In the genomic region with DNA sequence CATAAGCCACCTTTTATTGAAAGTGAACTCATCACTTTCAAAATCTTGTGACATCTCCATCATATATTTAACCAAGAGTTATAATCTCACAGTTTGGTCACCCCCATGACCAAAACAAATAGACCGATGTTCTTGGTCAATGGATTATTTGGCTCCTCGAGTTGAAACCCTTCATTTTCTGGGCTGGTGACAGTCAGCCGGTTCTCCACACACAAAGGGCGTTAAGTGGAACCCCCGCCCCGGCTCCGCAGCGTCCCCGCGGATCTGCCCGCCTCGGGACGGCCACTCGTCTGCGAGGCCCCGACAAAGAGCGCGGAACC, we compare ENCODE assay signal across 7 cellular contexts. TPM values are rescaled to one million over a fixed set of nuclear protein-coding genes. Genes with fewer than 3 reads are reported as not detected.
DNase-seq lines count a peak whose midpoint lies in the region; ATAC-seq and TF ChIP-seq lines count a peak whose summit lies in the region.

No MANE protein-coding gene starts in this region.

- H4K20me1 ChIP-seq in HCT116 (ENCODE audit: insufficient read depth): no peaks in the 10 kb centered on the region; the same call in 1 of the 2 replicates
- H4K20me1 ChIP-seq in hepatocyte (ENCODE audit: insufficient read depth, poor library complexity, severe bottlenecking): peaks cover 26% of the 10 kb centered on the region

- H3K9me3 ChIP-seq in HCT116 (ENCODE audit: control insufficient read depth in 1 of 2, insufficient read depth in 1 of 2, low read depth in 1 of 2, low read length in 2 of 2) (no peaks in the 10 kb centered on the region), hepatocyte (ENCODE audit: low read depth) (no peaks in the 10 kb centered on the region), spleen (no peaks in the 10 kb centered on the region)

- TF ChIP-seq POLR2A in HCT116 (IDR thresholded peaks at IDR 0.05; ENCODE audit: borderline replicate concordance, extremely low read depth, insufficient read depth, insufficient read length): no peak
- no peak for TF ChIP-seq POLR2A in spleen (IDR thresholded peaks at IDR 0.05)

- peak overlapping the region; percentile 71 to 80 for H3K4me3 ChIP-seq in HCT116 (replicated peaks in 1 of 2; ENCODE audit: low read depth in 1 of 2, low read length in 2 of 2)
- peak overlapping the region; percentile 87 for H3K4me3 ChIP-seq in hepatocyte
- peak overlapping the region; percentile 83 to 96 (median 84) for H3K4me3 ChIP-seq in spleen

- H2AFZ ChIP-seq in HCT116 (ENCODE audit: low read depth, low read length, poor library complexity, severe bottlenecking) (no peak overlapping the region), hepatocyte (no peak overlapping the region)

- no peak overlapping the region for H3K27ac Mint-ChIP-seq in WTC11

- H3K4me1 ChIP-seq in HCT116 (ENCODE audit: control insufficient read depth in 1 of 2, insufficient read depth in 2 of 2, low read length in 2 of 2) (peaks cover 5 to 17% of the 10 kb centered on the region in 2 experiments; a peak in 3 of 4 replicates), hepatocyte (ENCODE audit: insufficient read depth) (peaks cover 40% of the 10 kb centered on the region), spleen (peaks cover 3 to 60% (median 50%) of the 10 kb centered on the region in 6 donors)

- no peak for TF ChIP-seq RAD21 in HCT116 (IDR thresholded peaks at IDR 0.05; ENCODE audit: low read depth)

- no peaks in the 10 kb centered on the region; the same call in 1 of the 2 replicates for H3K36me3 Mint-ChIP-seq in WTC11

- H3K27me3 ChIP-seq in HCT116 (ENCODE audit: insufficient read depth, low read length): no peaks in the 10 kb centered on the region
- no peaks in the 10 kb centered on the region for H3K27me3 ChIP-seq in hepatocyte
- H3K27me3 ChIP-seq in spleen (replicated peaks in 1 of 7): no peaks in the 10 kb centered on the region

- H3K4me2 ChIP-seq in HCT116 (ENCODE audit: low read length) (peak overlapping the region; percentile 72), hepatocyte (peak overlapping the region; percentile 86)

- POLR2A ChIA-PET in HCT116 (lab: Charles Lee): no interaction called here
- POLR2A ChIA-PET in WTC11 (lab: Charles Lee): no interaction called here

- peaks cover 19% of the 10 kb centered on the region for H3K4me1 Mint-ChIP-seq in WTC11

- no peak for DNase-seq in HCT116 (ENCODE audit: low read depth, low spot score)
- DNase-seq in WTC11 (ENCODE audit: low spot score): no peak
- DNase-seq in hepatocyte (ENCODE audit: low spot score): no peak
- DNase-seq in spleen: no peak
- no peak for DNase-seq in NCI-H1048 (lab: John Stamatoyannopoulos, UW)

- no peaks in the 10 kb centered on the region for H3K9me3 Mint-ChIP-seq in WTC11

- no peaks in the 10 kb centered on the region for H3K9me2 ChIP-seq in HCT116 (ENCODE audit: insufficient read depth)
- H3K9me2 ChIP-seq in hepatocyte (replicated peaks; ENCODE audit: insufficient read depth): no peaks in the 10 kb centered on the region

- peak overlapping the region; percentile 79 for H3K4me3 Mint-ChIP-seq in WTC11

- H3K9ac ChIP-seq in HCT116 (ENCODE audit: low read length): peak overlapping the region; percentile 90

- peaks cover 7% of the 10 kb centered on the region for H3K27me3 Mint-ChIP-seq in WTC11 (ENCODE audit: low read depth)

- ATAC-seq in HCT116 (no peak), WTC11 (no peak), HG03135 (IDR thresholded peaks at IDR 0.05; ENCODE audit: unreplicated experiment) (no peak), GM21367 (IDR thresholded peaks at IDR 0.05; ENCODE audit: unreplicated experiment) (no peak)

- peaks cover 52% of the 10 kb centered on the region for H3K79me2 ChIP-seq in HCT116 (ENCODE audit: insufficient read depth, low read length)
- H3K79me2 ChIP-seq in hepatocyte: peaks cover 49% of the 10 kb centered on the region

- no TSS peak for BruUV-seq in HCT116 (replicated peaks; lab: Mats Ljungman, UMichigan)

- TF ChIP-seq CTCF in HCT116 (IDR thresholded peaks at IDR 0.05 in 2 of 3, conservative IDR thresholded peaks at IDR 0.05 in 1 of 3; ENCODE audit: borderline replicate concordance in 1 of 3, insufficient read depth in 1 of 3, low read depth in 2 of 3, low read length in 2 of 3): no peak
- TF ChIP-seq CTCF in WTC11 (IDR thresholded peaks at IDR 0.05): no peak
- no peak for TF ChIP-seq CTCF in hepatocyte (IDR thresholded peaks at IDR 0.05; ENCODE audit: poor library complexity)
- TF ChIP-seq CTCF in spleen (IDR thresholded peaks at IDR 0.05 in 8 of 11, conservative IDR thresholded peaks at IDR 0.05 in 3 of 11): no peak

- RAD21 ChIA-PET in HCT116 (lab: Charles Lee; ENCODE audit: low non-redundant PET in 1 of 2, low total read pairs in 2 of 2, uncharacterized antibody in 2 of 2, unreplicated experiment in 2 of 2): no interaction called here

- H3K27ac ChIP-seq in HCT116 (ENCODE audit: low read depth, low read length): peak overlapping the region; percentile 80
- H3K27ac ChIP-seq in hepatocyte: peak overlapping the region; percentile 97
- H3K27ac ChIP-seq in spleen: peak overlapping the region; percentile 64 to 95 (median 92)

- H3K36me3 ChIP-seq in HCT116 (ENCODE audit: control insufficient read depth in 1 of 2, insufficient read depth in 2 of 2, low read length in 2 of 2) (no peaks in the 10 kb centered on the region), hepatocyte (replicated peaks; ENCODE audit: insufficient read depth, low read depth) (no peaks in the 10 kb centered on the region), spleen (no peaks in the 10 kb centered on the region)

- CTCF ChIA-PET in HCT116 (lab: Charles Lee) (no interaction called here), WTC11 (lab: Charles Lee) (interaction anchor here (1.0 kb wide), 1 partner anchor 35 kb away, joined by 4 read pairs; no protein-coding TSS in a partner anchor)

- WGBS in hepatocyte (ENCODE audit: low lambda C conversion rate, missing lambda C conversion rate): 2% methylated on average over 18 of the region's 18 CpGs
- WGBS in spleen, 5 donors: 1% methylated on average over 16 to 18 of the region's 18 CpGs

- intact Hi-C loops in HCT116 (cut with micrococcal nuclease) (no loop called here), spleen (cut with DNase I; ENCODE audit: low total_unique reads) (no loop called here)

TF ChIP-seq in HCT116, 20 proteins besides CTCF, POLR2A, EP300 and RAD21:
- no peak for TF ChIP-seq SIN3A (IDR thresholded peaks at IDR 0.05; ENCODE audit: low read depth)
- TF ChIP-seq YY1 (IDR thresholded peaks at IDR 0.05; ENCODE audit: extremely low read depth, insufficient replicate concordance, low read depth, low read length): no peak
- no peak for TF ChIP-seq MAX (IDR thresholded peaks at IDR 0.05)
- no peak for TF ChIP-seq CBX3 (IDR thresholded peaks at IDR 0.05; ENCODE audit: low read depth)
- TF ChIP-seq SRF (IDR thresholded peaks at IDR 0.05; ENCODE audit: low read depth): no peak
- no peak for TF ChIP-seq ZNF274 (IDR thresholded peaks at IDR 0.05; ENCODE audit: low read depth, low read length)
- TF ChIP-seq ELF1 (IDR thresholded peaks at IDR 0.05; ENCODE audit: borderline replicate concordance, low read depth): no peak
- TF ChIP-seq EZH2phosphoT487 (IDR thresholded peaks at IDR 0.05; ENCODE audit: borderline replicate concordance): no peak
- no peak for TF ChIP-seq CEBPB (IDR thresholded peaks at IDR 0.05; ENCODE audit: low read depth)
- no peak for TF ChIP-seq ZFX (IDR thresholded peaks at IDR 0.05)
- TF ChIP-seq TCF7L2 (IDR thresholded peaks at IDR 0.05; ENCODE audit: borderline replicate concordance, extremely low read depth, insufficient read depth, insufficient read length): no peak

TF ChIP-seq in WTC11, 78 proteins besides CTCF, POLR2A, EP300 and RAD21 (continues in another document):
- no peak for TF ChIP-seq E2F4 (CRISPR knock-in tag; IDR thresholded peaks at IDR 0.05; ENCODE audit: borderline replicate concordance, low read depth)
- TF ChIP-seq TEAD4 (CRISPR knock-in tag; IDR thresholded peaks at IDR 0.05): no peak
- no peak for TF ChIP-seq GABPB1 (CRISPR knock-in tag; IDR thresholded peaks at IDR 0.05)

RNA-seq across cellular contexts. Expression of gene TSPAN3, which starts 0.8 kb away (rescaled TPM):
- 140 TPM for total RNA-seq in HCT116 (2021; ENCODE audit: unreplicated experiment)
- polyA plus RNA-seq in HCT116 (2012): 141 and 173 TPM in 2 replicates
- total RNA-seq in WTC11 (2021): 84.9 to 101 TPM (median 93.4 TPM) in 3 replicates
- total RNA-seq in hepatocyte: 514 and 616 TPM in 2 replicates
- polyA plus RNA-seq in hepatocyte: 497 and 540 TPM in 2 replicates
- 100 to 1,000 TPM in 6 of 7 donors, 10 to 100 TPM in 1; 98.5 to 276 (median 124) TPM for total RNA-seq in spleen
- 100 to 1,000 TPM; 117 to 160 (median 158) TPM for polyA plus RNA-seq in spleen
